Comparison of ENCODE assay signal across 8 cellular contexts in genomic region chr5:41870621-41871048, GRCh38. TPM values are rescaled to one million over a fixed set of nuclear protein-coding genes. Genes with fewer than 3 reads are reported as not detected.
A peak's percentile ranks its signal among the peaks of the same experiment; 100 is the strongest.
DNase-seq lines count a peak whose midpoint lies in the region; ATAC-seq and TF ChIP-seq lines count a peak whose summit lies in the region.

No MANE protein-coding gene starts in this region.

- H3K9me3 ChIP-seq in DOHH2 (ENCODE audit: control insufficient read depth, insufficient read depth, low read length) (no peaks in the 10 kb centered on the region), Peyer's patch (no peaks in the 10 kb centered on the region), esophagus muscularis mucosa (no peaks in the 10 kb centered on the region)

- H3K27ac ChIP-seq in DOHH2 (ENCODE audit: low read depth, low read length), result peak overlapping the region; percentile 19; the same call in 1 of the 2 replicates
- H3K27ac ChIP-seq in Peyer's patch, result peak overlapping the region; percentile 81 to 94 (median 84)
- peak overlapping the region; percentile 95 to 98 (median 97) for H3K27ac ChIP-seq in esophagus muscularis mucosa (replicated peaks in 1 of 4)

- no peak for TF ChIP-seq EP300 in esophagus muscularis mucosa (IDR thresholded peaks at IDR 0.05)

- intact Hi-C loops in esophagus muscularis mucosa (cut with DNase I), result loop anchor here (2.0 kb wide), 2 partner anchors 32 to 54 kb away; partner anchors contain the start of gene FBXO4

- WGBS in esophagus muscularis mucosa, result 6% methylated on average over 16 of the region's 17 CpGs

- peaks cover 46% of the 10 kb centered on the region for H3K79me2 ChIP-seq in DOHH2 (ENCODE audit: control insufficient read depth, low read length)

- H3K4me3 ChIP-seq in DOHH2 (ENCODE audit: low read length) (peak overlapping the region; percentile 93), Peyer's patch (peak overlapping the region; percentile 66 to 87 (median 74)), esophagus muscularis mucosa (peak overlapping the region; percentile 70 to 88 (median 84))

- no peaks in the 10 kb centered on the region for H3K27me3 ChIP-seq in DOHH2 (ENCODE audit: control insufficient read depth, low read length)
- H3K27me3 ChIP-seq in Peyer's patch, result no peaks in the 10 kb centered on the region
- H3K27me3 ChIP-seq in esophagus muscularis mucosa, result no peaks in the 10 kb centered on the region

- H4K20me1 ChIP-seq in DOHH2 (ENCODE audit: control insufficient read depth, insufficient read depth, low read depth, low read length), result no peaks in the 10 kb centered on the region

- TF ChIP-seq CTCF in DOHH2 (IDR thresholded peaks at IDR 0.05; ENCODE audit: low read depth, low read length, poor library complexity, severe bottlenecking) (no peak), Peyer's patch (IDR thresholded peaks at IDR 0.05) (no peak), esophagus muscularis mucosa (IDR thresholded peaks at IDR 0.05) (no peak)

- ATAC-seq in HG02884 (IDR thresholded peaks at IDR 0.05; ENCODE audit: unreplicated experiment), result no peak

- DNase-seq in Peyer's patch (no peak), esophagus muscularis mucosa (ENCODE audit: extremely low spot score) (no peak), pons (ENCODE audit: low spot score) (peak; percentile 32), midbrain (lab: John Stamatoyannopoulos, UW) (no peak), NCI-H524 treated with DMSO at 0.1 percent for 48 hours (lab: John Stamatoyannopoulos, UW) (no peak)
- no peak for DNase-seq in stimulated activated CD4-positive, alpha-beta T cell treated with anti-CD3 and anti-CD28 coated beads, Interleukin-1b, Interleukin-23, amount 100 ng/mL, for 48 hours

- H3K36me3 ChIP-seq in DOHH2 (ENCODE audit: control insufficient read depth, low read length), result peaks cover 33% of the 10 kb centered on the region
- no peaks in the 10 kb centered on the region for H3K36me3 ChIP-seq in Peyer's patch
- no peaks in the 10 kb centered on the region for H3K36me3 ChIP-seq in esophagus muscularis mucosa

- H3K9me2 ChIP-seq in DOHH2 (replicated peaks; ENCODE audit: control insufficient read depth, low read length), result no peaks in the 10 kb centered on the region

- H3F3A ChIP-seq in DOHH2 (ENCODE audit: control insufficient read depth, insufficient read depth), result no peaks in the 10 kb centered on the region

- TF ChIP-seq POLR2A in Peyer's patch (IDR thresholded peaks at IDR 0.05), result no peak
- no peak for TF ChIP-seq POLR2A in esophagus muscularis mucosa (IDR thresholded peaks at IDR 0.05; ENCODE audit: low read depth)

- H3K4me1 ChIP-seq in DOHH2 (ENCODE audit: control insufficient read depth, low read length), result peaks cover 27% of the 10 kb centered on the region
- peaks cover 0 to 14% (median 3%) of the 10 kb centered on the region in 4 donors for H3K4me1 ChIP-seq in Peyer's patch
- peaks cover 11 to 40% (median 37%) of the 10 kb centered on the region in 4 donors for H3K4me1 ChIP-seq in esophagus muscularis mucosa

- peak overlapping the region; percentile 75 for H3K4me2 ChIP-seq in DOHH2 (ENCODE audit: low read length)

RNA-seq across cellular contexts. Expression of gene OXCT1, which starts 0.4 kb away (rescaled TPM):
- 10 to 100 TPM in 2 of 4 donors, 1 to 10 TPM in 2; 6.0 to 19.8 (median 10.0) TPM for total RNA-seq in Peyer's patch
- 10 to 100 TPM; 30.8 to 47.6 (median 37.7) TPM for total RNA-seq in esophagus muscularis mucosa

RNA-seq across cellular contexts. Expression of gene RIMOC1, which starts 33.5 kb away (rescaled TPM):
- total RNA-seq in Peyer's patch (10 to 100 TPM; 11.6 to 19.1 (median 12.4) TPM), esophagus muscularis mucosa (10 to 100 TPM; 19.5 to 24.5 (median 20.2) TPM)

RNA-seq across cellular contexts. Expression of gene FBXO4, which starts 54.4 kb away (rescaled TPM):
- 10 to 100 TPM in 1 of 4 donors, 1 to 10 TPM in 3; 7.6 to 16.5 (median 7.9) TPM for total RNA-seq in Peyer's patch
- total RNA-seq in esophagus muscularis mucosa, result 1 to 10 TPM; 5.1 to 8.8 (median 7.5) TPM

Comparison
In these comparisons a context has a peak if more than half of its experiments do, and no peak if none do; other contexts are left out.
1. H3K27ac ChIP-seq: peak in every context shown above with its lines; median percentile 97 in esophagus muscularis mucosa; 84 in Peyer's patch; 19 in DOHH2.